In the genomic region with DNA sequence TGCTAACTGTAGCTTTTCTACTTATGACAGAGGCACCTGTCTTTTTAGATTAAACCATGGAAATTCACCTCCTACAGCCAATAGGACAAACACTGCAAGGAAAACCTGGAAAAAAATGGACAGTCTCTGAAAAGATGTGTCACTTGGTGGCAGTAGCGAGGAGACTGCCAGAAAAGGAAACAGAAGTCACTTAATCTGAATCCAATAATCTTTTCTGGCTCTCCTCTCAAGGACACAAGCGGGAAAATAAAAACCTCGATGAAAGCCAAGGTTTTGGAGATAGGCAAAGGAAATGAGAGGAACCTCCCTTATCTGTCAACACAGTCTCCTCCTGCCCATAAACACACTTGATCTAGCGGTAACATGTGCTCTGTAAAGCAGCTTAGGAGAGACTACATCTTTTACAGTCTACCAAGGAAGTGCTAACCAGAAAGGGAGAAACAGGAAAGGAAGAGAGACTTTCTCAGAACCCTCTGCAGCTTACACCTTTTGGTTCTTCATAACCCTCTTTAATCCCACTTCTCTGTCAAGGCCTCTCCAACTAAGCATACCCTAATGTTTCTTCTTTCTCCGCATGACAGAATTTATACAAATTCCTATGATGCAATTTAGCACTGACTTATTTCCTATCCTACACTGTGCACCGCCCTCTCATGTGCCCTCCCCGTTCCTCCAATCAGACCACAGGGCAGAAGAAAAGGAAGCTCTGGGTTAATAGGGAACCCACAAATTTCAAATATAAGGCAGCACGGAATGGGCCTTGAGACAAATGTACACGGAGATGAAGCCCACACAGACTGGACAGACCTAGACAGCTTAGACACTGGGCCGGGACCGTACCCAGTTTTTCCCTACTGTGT, we compare ENCODE assay signal across 1 cellular context.
A peak's percentile ranks its signal among the peaks of the same experiment; 100 is the strongest.
TF ChIP-seq lines count a peak whose summit lies in the region.

No MANE protein-coding gene starts in this region.

TF ChIP-seq in HepG2, 621 proteins besides CTCF, POLR2A, EP300 and RAD21 (continued from another document):
- TF ChIP-seq, protein P1, sequence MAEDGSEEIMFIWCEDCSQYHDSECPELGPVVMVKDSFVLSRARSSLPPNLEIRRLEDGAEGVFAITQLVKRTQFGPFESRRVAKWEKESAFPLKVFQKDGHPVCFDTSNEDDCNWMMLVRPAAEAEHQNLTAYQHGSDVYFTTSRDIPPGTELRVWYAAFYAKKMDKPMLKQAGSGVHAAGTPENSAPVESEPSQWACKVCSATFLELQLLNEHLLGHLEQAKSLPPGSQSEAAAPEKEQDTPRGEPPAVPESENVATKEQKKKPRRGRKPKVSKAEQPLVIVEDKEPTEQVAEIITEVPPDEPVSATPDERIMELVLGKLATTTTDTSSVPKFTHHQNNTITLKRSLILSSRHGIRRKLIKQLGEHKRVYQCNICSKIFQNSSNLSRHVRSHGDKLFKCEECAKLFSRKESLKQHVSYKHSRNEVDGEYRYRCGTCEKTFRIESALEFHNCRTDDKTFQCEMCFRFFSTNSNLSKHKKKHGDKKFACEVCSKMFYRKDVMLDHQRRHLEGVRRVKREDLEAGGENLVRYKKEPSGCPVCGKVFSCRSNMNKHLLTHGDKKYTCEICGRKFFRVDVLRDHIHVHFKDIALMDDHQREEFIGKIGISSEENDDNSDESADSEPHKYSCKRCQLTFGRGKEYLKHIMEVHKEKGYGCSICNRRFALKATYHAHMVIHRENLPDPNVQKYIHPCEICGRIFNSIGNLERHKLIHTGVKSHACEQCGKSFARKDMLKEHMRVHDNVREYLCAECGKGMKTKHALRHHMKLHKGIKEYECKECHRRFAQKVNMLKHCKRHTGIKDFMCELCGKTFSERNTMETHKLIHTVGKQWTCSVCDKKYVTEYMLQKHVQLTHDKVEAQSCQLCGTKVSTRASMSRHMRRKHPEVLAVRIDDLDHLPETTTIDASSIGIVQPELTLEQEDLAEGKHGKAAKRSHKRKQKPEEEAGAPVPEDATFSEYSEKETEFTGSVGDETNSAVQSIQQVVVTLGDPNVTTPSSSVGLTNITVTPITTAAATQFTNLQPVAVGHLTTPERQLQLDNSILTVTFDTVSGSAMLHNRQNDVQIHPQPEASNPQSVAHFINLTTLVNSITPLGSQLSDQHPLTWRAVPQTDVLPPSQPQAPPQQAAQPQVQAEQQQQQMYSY (CRISPR knock-in tag; IDR thresholded peaks at IDR 0.05): peak; percentile 83; the same call in 1 of the 2 replicates
- TF ChIP-seq, protein P2, sequence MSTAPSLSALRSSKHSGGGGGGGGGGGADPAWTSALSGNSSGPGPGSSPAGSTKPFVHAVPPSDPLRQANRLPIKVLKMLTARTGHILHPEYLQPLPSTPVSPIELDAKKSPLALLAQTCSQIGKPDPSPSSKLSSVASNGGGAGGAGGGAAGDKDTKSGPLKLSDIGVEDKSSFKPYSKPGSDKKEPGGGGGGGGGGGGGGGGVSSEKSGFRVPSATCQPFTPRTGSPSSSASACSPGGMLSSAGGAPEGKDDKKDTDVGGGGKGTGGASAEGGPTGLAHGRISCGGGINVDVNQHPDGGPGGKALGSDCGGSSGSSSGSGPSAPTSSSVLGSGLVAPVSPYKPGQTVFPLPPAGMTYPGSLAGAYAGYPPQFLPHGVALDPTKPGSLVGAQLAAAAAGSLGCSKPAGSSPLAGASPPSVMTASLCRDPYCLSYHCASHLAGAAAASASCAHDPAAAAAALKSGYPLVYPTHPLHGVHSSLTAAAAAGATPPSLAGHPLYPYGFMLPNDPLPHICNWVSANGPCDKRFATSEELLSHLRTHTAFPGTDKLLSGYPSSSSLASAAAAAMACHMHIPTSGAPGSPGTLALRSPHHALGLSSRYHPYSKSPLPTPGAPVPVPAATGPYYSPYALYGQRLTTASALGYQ (CRISPR knock-in tag; IDR thresholded peaks at IDR 0.05): no peak
- TF ChIP-seq MEIS1 (CRISPR knock-in tag; IDR thresholded peaks at IDR 0.05; ENCODE audit: borderline replicate concordance): no peak
- peak; percentile 31; the same call in 1 of the 2 replicates for TF ChIP-seq HMG20A (CRISPR knock-in tag; IDR thresholded peaks at IDR 0.05; ENCODE audit: borderline replicate concordance)
- TF ChIP-seq, protein P3, sequence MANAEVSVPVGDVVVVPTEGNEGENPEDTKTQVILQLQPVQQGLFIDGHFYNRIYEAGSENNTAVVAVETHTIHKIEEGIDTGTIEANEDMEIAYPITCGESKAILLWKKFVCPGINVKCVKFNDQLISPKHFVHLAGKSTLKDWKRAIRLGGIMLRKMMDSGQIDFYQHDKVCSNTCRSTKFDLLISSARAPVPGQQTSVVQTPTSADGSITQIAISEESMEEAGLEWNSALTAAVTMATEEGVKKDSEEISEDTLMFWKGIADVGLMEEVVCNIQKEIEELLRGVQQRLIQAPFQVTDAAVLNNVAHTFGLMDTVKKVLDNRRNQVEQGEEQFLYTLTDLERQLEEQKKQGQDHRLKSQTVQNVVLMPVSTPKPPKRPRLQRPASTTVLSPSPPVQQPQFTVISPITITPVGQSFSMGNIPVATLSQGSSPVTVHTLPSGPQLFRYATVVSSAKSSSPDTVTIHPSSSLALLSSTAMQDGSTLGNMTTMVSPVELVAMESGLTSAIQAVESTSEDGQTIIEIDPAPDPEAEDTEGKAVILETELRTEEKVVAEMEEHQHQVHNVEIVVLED (CRISPR knock-in tag; IDR thresholded peaks at IDR 0.05; ENCODE audit: borderline replicate concordance): no peak
- TF ChIP-seq NFE2 (CRISPR knock-in tag; IDR thresholded peaks at IDR 0.05): no peak
- peak; percentile 29; the same call in 1 of the 2 replicates for TF ChIP-seq ZKSCAN8 (CRISPR knock-in tag; IDR thresholded peaks at IDR 0.05; ENCODE audit: borderline replicate concordance)
- TF ChIP-seq ZNF674 (CRISPR knock-in tag; IDR thresholded peaks at IDR 0.05; ENCODE audit: low read depth): no peak
- TF ChIP-seq SPEN (CRISPR knock-in tag; IDR thresholded peaks at IDR 0.05; ENCODE audit: low read depth): no peak
- TF ChIP-seq JUND (CRISPR knock-in tag; IDR thresholded peaks at IDR 0.05): no peak
- TF ChIP-seq, protein P4, sequence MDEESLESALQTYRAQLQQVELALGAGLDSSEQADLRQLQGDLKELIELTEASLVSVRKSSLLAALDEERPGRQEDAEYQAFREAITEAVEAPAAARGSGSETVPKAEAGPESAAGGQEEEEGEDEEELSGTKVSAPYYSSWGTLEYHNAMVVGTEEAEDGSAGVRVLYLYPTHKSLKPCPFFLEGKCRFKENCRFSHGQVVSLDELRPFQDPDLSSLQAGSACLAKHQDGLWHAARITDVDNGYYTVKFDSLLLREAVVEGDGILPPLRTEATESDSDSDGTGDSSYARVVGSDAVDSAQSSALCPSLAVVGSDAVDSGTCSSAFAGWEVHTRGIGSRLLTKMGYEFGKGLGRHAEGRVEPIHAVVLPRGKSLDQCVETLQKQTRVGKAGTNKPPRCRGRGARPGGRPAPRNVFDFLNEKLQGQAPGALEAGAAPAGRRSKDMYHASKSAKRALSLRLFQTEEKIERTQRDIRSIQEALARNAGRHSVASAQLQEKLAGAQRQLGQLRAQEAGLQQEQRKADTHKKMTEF (CRISPR knock-in tag; IDR thresholded peaks at IDR 0.05): peak; percentile 23; the same call in 1 of the 2 replicates
- TF ChIP-seq, protein P5, sequence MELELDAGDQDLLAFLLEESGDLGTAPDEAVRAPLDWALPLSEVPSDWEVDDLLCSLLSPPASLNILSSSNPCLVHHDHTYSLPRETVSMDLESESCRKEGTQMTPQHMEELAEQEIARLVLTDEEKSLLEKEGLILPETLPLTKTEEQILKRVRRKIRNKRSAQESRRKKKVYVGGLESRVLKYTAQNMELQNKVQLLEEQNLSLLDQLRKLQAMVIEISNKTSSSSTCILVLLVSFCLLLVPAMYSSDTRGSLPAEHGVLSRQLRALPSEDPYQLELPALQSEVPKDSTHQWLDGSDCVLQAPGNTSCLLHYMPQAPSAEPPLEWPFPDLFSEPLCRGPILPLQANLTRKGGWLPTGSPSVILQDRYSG (CRISPR knock-in tag; IDR thresholded peaks at IDR 0.05): no peak
- TF ChIP-seq ZNF761 (CRISPR knock-in tag; conservative IDR thresholded peaks at IDR 0.05): no peak
- peak; percentile 33 for TF ChIP-seq RBM22 (optimal IDR thresholded peaks at IDR 0.05; ENCODE audit: low read length)
- no peak for TF ChIP-seq MXI1 (IDR thresholded peaks at IDR 0.05; ENCODE audit: borderline replicate concordance, low read depth, low read length)
- TF ChIP-seq ZNF83 (CRISPR knock-in tag; IDR thresholded peaks at IDR 0.05; ENCODE audit: borderline replicate concordance): no peak
- TF ChIP-seq ZNF737 (CRISPR knock-in tag; IDR thresholded peaks at IDR 0.05; ENCODE audit: borderline replicate concordance): no peak
- no peak for TF ChIP-seq ZNF781 (CRISPR knock-in tag; IDR thresholded peaks at IDR 0.05; ENCODE audit: borderline replicate concordance, not compliant biosample characterization)
